In the genomic region with DNA sequence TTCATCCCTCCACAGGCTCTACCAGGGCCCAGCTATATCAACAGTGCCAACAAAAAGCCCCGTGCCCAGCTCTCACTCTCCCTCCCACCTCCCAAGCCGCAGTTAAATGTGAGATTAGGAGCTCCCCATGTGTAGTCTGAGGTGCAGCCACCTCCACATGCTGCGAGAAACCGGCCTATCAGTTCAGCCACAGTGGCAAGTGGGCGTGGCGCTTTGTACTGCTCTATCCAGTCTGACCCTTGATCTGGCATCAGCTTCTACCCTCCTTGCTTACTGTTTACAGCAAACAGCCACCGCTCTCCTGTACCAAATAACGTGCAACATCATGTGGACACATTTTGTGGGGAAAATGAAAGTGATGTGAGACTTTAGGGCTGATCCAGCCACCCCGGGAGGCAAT, we compare ENCODE assay signal across 2 cellular contexts.
TF ChIP-seq lines count a peak whose summit lies in the region.

No MANE protein-coding gene starts in this region.

TF ChIP-seq in K562, 482 proteins besides CTCF, POLR2A, EP300 and RAD21 (continues in another document):
- TF ChIP-seq, protein P1, sequence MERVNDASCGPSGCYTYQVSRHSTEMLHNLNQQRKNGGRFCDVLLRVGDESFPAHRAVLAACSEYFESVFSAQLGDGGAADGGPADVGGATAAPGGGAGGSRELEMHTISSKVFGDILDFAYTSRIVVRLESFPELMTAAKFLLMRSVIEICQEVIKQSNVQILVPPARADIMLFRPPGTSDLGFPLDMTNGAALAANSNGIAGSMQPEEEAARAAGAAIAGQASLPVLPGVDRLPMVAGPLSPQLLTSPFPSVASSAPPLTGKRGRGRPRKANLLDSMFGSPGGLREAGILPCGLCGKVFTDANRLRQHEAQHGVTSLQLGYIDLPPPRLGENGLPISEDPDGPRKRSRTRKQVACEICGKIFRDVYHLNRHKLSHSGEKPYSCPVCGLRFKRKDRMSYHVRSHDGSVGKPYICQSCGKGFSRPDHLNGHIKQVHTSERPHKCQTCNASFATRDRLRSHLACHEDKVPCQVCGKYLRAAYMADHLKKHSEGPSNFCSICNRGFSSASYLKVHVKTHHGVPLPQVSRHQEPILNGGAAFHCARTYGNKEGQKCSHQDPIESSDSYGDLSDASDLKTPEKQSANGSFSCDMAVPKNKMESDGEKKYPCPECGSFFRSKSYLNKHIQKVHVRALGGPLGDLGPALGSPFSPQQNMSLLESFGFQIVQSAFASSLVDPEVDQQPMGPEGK (CRISPR knock-in tag; IDR thresholded peaks at IDR 0.05; ENCODE audit: borderline replicate concordance) = no peak
- no peak for TF ChIP-seq RBM39 (optimal IDR thresholded peaks at IDR 0.05; ENCODE audit: low read depth, low read length)
- no peak for TF ChIP-seq POLR2AphosphoS5 (IDR thresholded peaks at IDR 0.05; ENCODE audit: control insufficient read depth, insufficient read depth, low read depth, low read length)
- no peak for TF ChIP-seq MTA3 (IDR thresholded peaks at IDR 0.05; ENCODE audit: borderline replicate concordance)
- TF ChIP-seq TCF7L2 (IDR thresholded peaks at IDR 0.05; ENCODE audit: low read depth, low read length) = no peak
- TF ChIP-seq ZNF282 (CRISPR knock-in tag; IDR thresholded peaks at IDR 0.05) = no peak
- no peak for TF ChIP-seq ETV5 (CRISPR knock-in tag; IDR thresholded peaks at IDR 0.05; ENCODE audit: low read depth)
- no peak for TF ChIP-seq NFE2L1 (tag; IDR thresholded peaks at IDR 0.05; ENCODE audit: borderline replicate concordance, low read depth)
- no peak for TF ChIP-seq CXXC5 (CRISPR knock-in tag; IDR thresholded peaks at IDR 0.05)
- TF ChIP-seq SETDB1 (IDR thresholded peaks at IDR 0.05; ENCODE audit: low read length) = no peak
- no peak for TF ChIP-seq HDAC1 (IDR thresholded peaks at IDR 0.05)
- TF ChIP-seq, protein P2, sequence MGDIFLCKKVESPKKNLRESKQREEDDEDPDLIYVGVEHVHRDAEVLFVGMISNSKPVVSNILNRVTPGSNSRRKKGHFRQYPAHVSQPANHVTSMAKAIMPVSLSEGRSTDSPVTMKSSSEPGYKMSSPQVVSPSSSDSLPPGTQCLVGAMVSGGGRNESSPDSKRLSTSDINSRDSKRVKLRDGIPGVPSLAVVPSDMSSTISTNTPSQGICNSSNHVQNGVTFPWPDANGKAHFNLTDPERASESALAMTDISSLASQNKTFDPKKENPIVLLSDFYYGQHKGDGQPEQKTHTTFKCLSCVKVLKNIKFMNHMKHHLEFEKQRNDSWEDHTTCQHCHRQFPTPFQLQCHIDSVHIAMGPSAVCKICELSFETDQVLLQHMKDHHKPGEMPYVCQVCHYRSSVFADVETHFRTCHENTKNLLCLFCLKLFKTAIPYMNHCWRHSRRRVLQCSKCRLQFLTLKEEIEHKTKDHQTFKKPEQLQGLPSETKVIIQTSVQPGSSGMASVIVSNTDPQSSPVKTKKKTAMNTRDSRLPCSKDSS (IDR thresholded peaks at IDR 0.05; ENCODE audit: low read depth, partially characterized antibody) = no peak
- TF ChIP-seq LCOR (CRISPR knock-in tag; IDR thresholded peaks at IDR 0.05) = no peak
- TF ChIP-seq, protein P3, sequence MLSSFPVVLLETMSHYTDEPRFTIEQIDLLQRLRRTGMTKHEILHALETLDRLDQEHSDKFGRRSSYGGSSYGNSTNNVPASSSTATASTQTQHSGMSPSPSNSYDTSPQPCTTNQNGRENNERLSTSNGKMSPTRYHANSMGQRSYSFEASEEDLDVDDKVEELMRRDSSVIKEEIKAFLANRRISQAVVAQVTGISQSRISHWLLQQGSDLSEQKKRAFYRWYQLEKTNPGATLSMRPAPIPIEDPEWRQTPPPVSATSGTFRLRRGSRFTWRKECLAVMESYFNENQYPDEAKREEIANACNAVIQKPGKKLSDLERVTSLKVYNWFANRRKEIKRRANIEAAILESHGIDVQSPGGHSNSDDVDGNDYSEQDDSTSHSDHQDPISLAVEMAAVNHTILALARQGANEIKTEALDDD (IDR thresholded peaks at IDR 0.05) = no peak
- no peak for TF ChIP-seq ZNF586 (CRISPR knock-in tag; conservative IDR thresholded peaks at IDR 0.05)
- no peak for TF ChIP-seq EHMT2 (IDR thresholded peaks at IDR 0.05)
- no peak for TF ChIP-seq STAG1 (CRISPR knock-in tag; IDR thresholded peaks at IDR 0.05; ENCODE audit: borderline replicate concordance)
- no peak for TF ChIP-seq ZNF41 (CRISPR knock-in tag; conservative IDR thresholded peaks at IDR 0.05)

TF ChIP-seq in SK-N-SH, 30 proteins besides CTCF, POLR2A, EP300 and RAD21:
- TF ChIP-seq EZH2phosphoT487 (IDR thresholded peaks at IDR 0.05; ENCODE audit: borderline replicate concordance, low read depth) (no peak), FOSL2 (IDR thresholded peaks at IDR 0.05; ENCODE audit: borderline replicate concordance, low read depth) (no peak), TEAD4 (IDR thresholded peaks at IDR 0.05; ENCODE audit: borderline replicate concordance, insufficient read depth) (no peak), TAF1 (IDR thresholded peaks at IDR 0.05; ENCODE audit: borderline replicate concordance, low read depth, low read length) (no peak), RCOR1 (IDR thresholded peaks at IDR 0.05; ENCODE audit: low read length) (no peak), GABPA (IDR thresholded peaks at IDR 0.05; ENCODE audit: low read depth) (no peak), CHD2 (IDR thresholded peaks at IDR 0.05; ENCODE audit: low read length, partially characterized antibody) (no peak), FOXM1 (IDR thresholded peaks at IDR 0.05; ENCODE audit: low read depth) (no peak), POLR2AphosphoS5 (IDR thresholded peaks at IDR 0.05; ENCODE audit: low read depth, low read length) (no peak)
- TF ChIP-seq, protein P4, sequence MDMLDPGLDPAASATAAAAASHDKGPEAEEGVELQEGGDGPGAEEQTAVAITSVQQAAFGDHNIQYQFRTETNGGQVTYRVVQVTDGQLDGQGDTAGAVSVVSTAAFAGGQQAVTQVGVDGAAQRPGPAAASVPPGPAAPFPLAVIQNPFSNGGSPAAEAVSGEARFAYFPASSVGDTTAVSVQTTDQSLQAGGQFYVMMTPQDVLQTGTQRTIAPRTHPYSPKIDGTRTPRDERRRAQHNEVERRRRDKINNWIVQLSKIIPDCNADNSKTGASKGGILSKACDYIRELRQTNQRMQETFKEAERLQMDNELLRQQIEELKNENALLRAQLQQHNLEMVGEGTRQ (IDR thresholded peaks at IDR 0.05; ENCODE audit: borderline replicate concordance, low read depth, low read length) = no peak
